ENCODE assay signal across 8 cellular contexts in genomic region chr11:123741159-123741951, GRCh38. TPM values are rescaled to one million over a fixed set of nuclear protein-coding genes. Genes with fewer than 3 reads are reported as not detected.
DNase-seq lines count a peak whose midpoint lies in the region; ATAC-seq and TF ChIP-seq lines count a peak whose summit lies in the region.

ZNF202 (minus strand) TSS chr11:123741660; CDS start chr11:123730888, 10,772 bp downstream.

- TF ChIP-seq POLR2A in Peyer's patch (IDR thresholded peaks at IDR 0.05) (peak; percentile 28 to 39), esophagus muscularis mucosa (IDR thresholded peaks at IDR 0.05; ENCODE audit: low read depth) (no peak)

- H3K36me3 ChIP-seq in KOPT-K1 (ENCODE audit: insufficient read depth, low read length): peaks cover 33% of the 10 kb centered on the region
- no peaks in the 10 kb centered on the region for H3K36me3 ChIP-seq in Peyer's patch
- H3K36me3 ChIP-seq in esophagus muscularis mucosa: peaks cover 0 to 13% (median 0%) of the 10 kb centered on the region in 4 donors

- H3K4me1 ChIP-seq in Peyer's patch: peaks cover 0 to 13% (median 3%) of the 10 kb centered on the region in 4 donors
- peaks cover 17 to 30% (median 21%) of the 10 kb centered on the region in 4 donors for H3K4me1 ChIP-seq in esophagus muscularis mucosa

- DNase-seq in Daoy (ENCODE audit: low read depth) (peak; percentile 93), Peyer's patch (peak; percentile 88 to 96 (median 93)), esophagus muscularis mucosa (ENCODE audit: extremely low spot score) (peak; percentile 97), myocyte (ENCODE audit: low read depth) (peak; percentile 91)
- peak; percentile 91 to 94 for DNase-seq in activated T-cell treated with anti-CD3 and anti-CD28 coated beads, Interleukin-2, amount 50 U/mL, for 48 hours
- peak; percentile 85 to 87 for DNase-seq in stimulated activated CD8-positive, alpha-beta memory T cell treated with anti-CD3 and anti-CD28 coated beads, Interleukin-7, amount 100 ng/mL, for 4 hours (ENCODE audit: low read depth in 2 of 2)

- WGBS in esophagus muscularis mucosa: 0% methylated on average over 40 of the region's 65 CpGs

- H3K27me3 ChIP-seq in Peyer's patch (no peaks in the 10 kb centered on the region), esophagus muscularis mucosa (no peaks in the 10 kb centered on the region)

- peak in 2 of 6 experiments; percentile 6 to 18 for TF ChIP-seq CTCF in Peyer's patch (IDR thresholded peaks at IDR 0.05)
- TF ChIP-seq CTCF in esophagus muscularis mucosa (IDR thresholded peaks at IDR 0.05): peak in 1 of 3 experiments; percentile 5

- intact Hi-C loops in esophagus muscularis mucosa (cut with DNase I): no loop called here

- no peak for TF ChIP-seq EP300 in esophagus muscularis mucosa (IDR thresholded peaks at IDR 0.05)

- H3K27ac ChIP-seq in KOPT-K1 (ENCODE audit: low read depth, low read length, poor library complexity, severe bottlenecking) (peak within 1 kb of the TSS; percentile 72), Peyer's patch (peak within 1 kb of the TSS; percentile 57 to 85 (median 71)), esophagus muscularis mucosa (replicated peaks in 1 of 4) (peak within 1 kb of the TSS; percentile 80 to 84 (median 82))

- H3K4me3 ChIP-seq in Peyer's patch: peak within 1 kb of the TSS; percentile 84 to 99 (median 91)
- H3K4me3 ChIP-seq in esophagus muscularis mucosa: peak within 1 kb of the TSS; percentile 76 to 97 (median 80)

- peak; percentile 98 for ATAC-seq in GM21825 (IDR thresholded peaks at IDR 0.05; ENCODE audit: unreplicated experiment)

- H3K9me3 ChIP-seq in KOPT-K1 (ENCODE audit: insufficient read depth, low read length, poor library complexity, severe bottlenecking) (no peaks in the 10 kb centered on the region), Peyer's patch (no peaks in the 10 kb centered on the region), esophagus muscularis mucosa (no peaks in the 10 kb centered on the region)

RNA-seq across cellular contexts. Expression of gene ZNF202, which starts in this region (rescaled TPM):
- 4.4 and 5.7 TPM in 2 replicates for total RNA-seq in Daoy (2014; rRNA removed; shearing (Covaris generic))
- total RNA-seq in Peyer's patch (10 to 100 TPM in 1 of 4 donors, 1 to 10 TPM in 3; 6.7 to 22.3 (median 8.2) TPM), esophagus muscularis mucosa (1 to 10 TPM; 4.4 to 8.6 (median 7.4) TPM), myocyte (7.0 and 10.1 TPM in 2 replicates)
- 8.0 TPM for polyA plus RNA-seq in myocyte (2012)

Comparison
In these comparisons a context has a peak if more than half of its experiments do, and no peak if none do; other contexts are left out.
1. Peak in every context shown above with its lines: DNase-seq, ATAC-seq, H3K4me3 ChIP-seq and H3K27ac ChIP-seq.